9 cellular contexts compared by ENCODE assay signal in the genomic region with DNA sequence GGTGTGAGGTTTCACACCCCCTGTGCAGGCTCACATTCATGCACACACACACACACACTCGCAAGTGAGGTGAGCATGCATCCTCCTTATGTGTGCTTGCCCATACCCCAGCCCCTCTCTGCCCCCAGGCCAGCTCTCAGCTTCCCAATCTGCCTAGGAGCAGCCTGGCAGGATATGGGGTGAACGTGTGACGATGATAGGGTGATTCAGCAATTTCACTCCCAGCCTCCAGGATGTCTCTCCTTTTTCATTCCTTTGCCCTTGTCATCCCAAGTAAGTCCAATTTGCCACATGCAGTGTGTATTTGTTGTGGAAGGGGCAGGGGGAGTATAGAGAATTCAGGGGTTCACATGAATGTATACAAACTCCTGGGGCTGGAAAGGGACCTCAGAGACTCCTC.
"Had no signal": no experiment of that assay in that cellular context is flagged by ENCODE, and none has a peak within 500 bp of the region (broad histone marks: within the 10 kb centered on the region; RNA-seq: fewer than 3 reads in every experiment).

No MANE protein-coding gene starts in this region.

- H3K4me3 Mint-ChIP-seq: GM23338, HFFc6, IgD-negative memory B cell had no signal

- H3K27ac Mint-ChIP-seq: GM23338, HFFc6, IgD-negative memory B cell had no signal

- ATAC-seq: GM23338, HCT116, HepG2 had no signal

- H3K9me3 Mint-ChIP-seq: HFFc6 had no signal

- DNase-seq: H7, HFFc6, KG1 had no signal

- H3K4me1 Mint-ChIP-seq: IgD-negative memory B cell had no signal

- H3K9me3 ChIP-seq: HAP-1 had no signal

- H3K36me3 ChIP-seq: HAP-1 had no signal

- H2AFZ ChIP-seq: GM23338 had no signal

- H3K4me3 ChIP-seq: GM23338, HAP-1 had no signal

- H3K4me1 ChIP-seq: HAP-1 had no signal

- H3K27ac ChIP-seq: HL-60 had no signal

- H3K4me2 ChIP-seq: GM23338 had no signal

- FAIRE-seq: HepG2 had no signal

- H3K36me3 Mint-ChIP-seq: IgD-negative memory B cell had no signal
